In the genomic region with DNA sequence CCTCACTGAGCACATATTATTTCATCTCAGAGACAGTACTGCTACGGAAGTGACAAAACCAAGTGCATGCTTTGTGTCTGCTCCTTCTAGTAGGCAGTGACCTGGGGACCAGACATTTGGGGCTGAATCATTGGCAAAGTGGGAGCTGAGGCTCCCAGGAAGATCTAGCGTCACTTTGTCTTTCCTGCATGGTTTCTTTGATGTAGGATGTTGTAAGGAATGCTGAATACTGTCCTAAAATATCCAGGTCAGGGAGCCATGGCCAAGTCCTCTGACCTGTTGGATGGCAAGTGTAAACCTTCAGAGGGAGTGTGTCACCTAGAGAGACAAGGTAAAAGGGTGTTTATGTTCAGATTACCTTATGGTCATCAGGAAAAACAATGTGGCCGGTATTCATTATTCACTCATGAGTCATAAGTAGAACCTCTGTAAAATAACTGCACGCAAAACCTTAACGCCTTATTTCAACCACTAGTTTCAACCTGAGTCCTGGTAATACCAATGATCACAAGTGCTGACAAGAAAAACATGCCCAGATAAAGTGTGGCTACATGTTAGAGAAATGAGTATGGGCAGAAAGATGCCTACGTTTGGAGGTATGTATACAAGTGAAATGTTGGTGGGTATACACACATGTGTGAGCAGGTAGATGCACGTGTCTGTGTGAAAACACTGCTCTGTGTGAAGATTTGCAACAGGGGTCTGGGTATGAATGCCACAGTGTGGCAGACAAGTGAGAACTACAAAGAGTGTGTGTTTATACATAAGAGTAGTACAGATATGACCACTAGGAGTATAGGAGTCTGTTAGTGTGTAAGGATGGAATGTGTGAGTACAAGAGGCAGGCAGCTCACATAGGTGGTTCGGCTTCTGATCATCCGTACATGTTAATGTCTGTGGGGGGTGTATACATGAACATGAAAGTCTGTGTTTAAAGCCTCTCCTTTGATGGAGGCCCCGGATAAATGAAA, we compare ENCODE assay signal across 16 cellular contexts.
DNase-seq lines count a peak whose midpoint lies in the region; ATAC-seq and TF ChIP-seq lines count a peak whose summit lies in the region.
"Had no signal": no experiment of that assay in that cellular context is flagged by ENCODE, and none has a peak within 500 bp of the region (broad histone marks: within the 10 kb centered on the region; RNA-seq: fewer than 3 reads in every experiment).

No MANE protein-coding gene starts in this region.

- H3K27ac ChIP-seq in epithelial cell of prostate (peak overlapping the region; percentile 82), MM.1S (ENCODE audit: low read length) (no peak overlapping the region)
- H3K27ac ChIP-seq: tibial nerve had no signal

- ATAC-seq in GM19397 (IDR thresholded peaks at IDR 0.05; ENCODE audit: unreplicated experiment), result no peak
- ATAC-seq: activated CD8-positive, alpha-beta memory T cell treated with anti-CD3 and anti-CD28 coated beads, Interleukin-2, amount 10 ng/mL, durations not matched to agents 7 days and 5 days; left cardiac atrium had no signal

- DNase-seq in Caki2 (ENCODE audit: low read depth) (peak; percentile 94), H4 (ENCODE audit: low spot score) (peak; percentile 61), HT1080 (ENCODE audit: low read depth) (peak; percentile 70), epithelial cell of prostate (ENCODE audit: low read depth, low spot score) (peak; percentile 96), NCI-H1417 (lab: John Stamatoyannopoulos, UW) (no peak), MM.1S (no peak), SIG-M5 (lab: John Stamatoyannopoulos, UW) (no peak)
- DNase-seq: activated CD8-positive, alpha-beta memory T cell treated with anti-CD3 and anti-CD28 coated beads, Interleukin-2, amount 10 ng/mL, durations not matched to agents 7 days and 5 days; activated effector memory CD4-positive, alpha-beta T cell treated with anti-CD3 and anti-CD28 coated beads, Interleukin-2, amount 50 U/mL, for 16 hours; anterior cingulate cortex; left cardiac atrium; NCI-H1105; SHP77 treated with DMSO at 0.1 percent for 48 hours; stimulated activated CD4-positive, alpha-beta T cell treated with anti-CD3 and anti-CD28 coated beads, Interleukin-4, amount 100 ng/mL, for 4 hours had no signal

- H3K27me3 ChIP-seq in MM.1S (replicated peaks; ENCODE audit: insufficient read depth, low read length), result no peaks in the 10 kb centered on the region
- H3K27me3 ChIP-seq: tibial nerve had no signal

- no peaks in the 10 kb centered on the region for H3K4me1 ChIP-seq in MM.1S (ENCODE audit: low read length)
- H3K4me1 ChIP-seq: tibial nerve had no signal

- H3K9me2 ChIP-seq in MM.1S (replicated peaks; ENCODE audit: insufficient read depth, low read length), result no peaks in the 10 kb centered on the region

- H3F3A ChIP-seq in MM.1S (ENCODE audit: insufficient read depth, low read length), result no peaks in the 10 kb centered on the region

- TF ChIP-seq CTCF in MM.1S (IDR thresholded peaks at IDR 0.05; ENCODE audit: low read length), result no peak

- in situ Hi-C loops in Caki2 (cut with HindIII; ENCODE audit: low pct_unique_long_range_greater_than_20kb, low sequenced_read_pairs), result no loop called here

- no peak overlapping the region for H3K4me2 ChIP-seq in MM.1S (ENCODE audit: low read depth, low read length)

- no peak overlapping the region for H2AFZ ChIP-seq in MM.1S (ENCODE audit: low read length)

- no peaks in the 10 kb centered on the region for H3K36me3 ChIP-seq in MM.1S (replicated peaks; ENCODE audit: insufficient read depth, low read length)

- no peaks in the 10 kb centered on the region for H3K79me2 ChIP-seq in MM.1S (ENCODE audit: low read length)

- H3K9me3 ChIP-seq in MM.1S (replicated peaks; ENCODE audit: insufficient read depth, low read length), result no peaks in the 10 kb centered on the region

- no peak overlapping the region for H3K4me3 ChIP-seq in MM.1S (ENCODE audit: low read length)
- H3K4me3 ChIP-seq: tibial nerve had no signal

- no peaks in the 10 kb centered on the region for H4K20me1 ChIP-seq in MM.1S (ENCODE audit: insufficient read depth, low read length)

- H3K9ac ChIP-seq in MM.1S (ENCODE audit: low read length), result no peak overlapping the region

Comparison
In these comparisons a context has a peak if more than half of its experiments do, and no peak if none do; other contexts are left out.
1. DNase-seq: peak in Caki2 (single experiment), H4 (single experiment), HT1080 (single experiment) and epithelial cell of prostate (single experiment); none in NCI-H1417 (0 of 3), MM.1S (single experiment) and SIG-M5 (single experiment).